In genomic region chr9:37891042-37891441, GRCh38 we compare ENCODE assay signal across 2 cellular contexts. TPM values are rescaled to one million over a fixed set of nuclear protein-coding genes. Genes with fewer than 3 reads are reported as not detected.
DNase-seq lines count a peak whose midpoint lies in the region; TF ChIP-seq lines count a peak whose summit lies in the region.
"Not testable (repeated sequence)": the region's sequence is repeated elsewhere in the genome, so short reads cannot be mapped to it uniquely, and the experiment has no call there.

No MANE protein-coding gene starts in this region.

- not testable (repeated sequence) for H3K4me3 Mint-ChIP-seq in glutamatergic neuron (ENCODE audit: unreplicated experiment)

- not testable (repeated sequence) for H3K27me3 Mint-ChIP-seq in glutamatergic neuron (ENCODE audit: unreplicated experiment)

- peak; percentile 2 for DNase-seq in GM13977 (ENCODE audit: low spot score)
- DNase-seq in glutamatergic neuron: not testable (repeated sequence)

- not testable (repeated sequence) for H3K4me1 Mint-ChIP-seq in glutamatergic neuron (ENCODE audit: low read depth, unreplicated experiment)

- in situ Hi-C loops in GM13977 (cut with MboI; ENCODE audit: low pct_unique_long_range_greater_than_20kb, low sequenced_read_pairs, unreplicated experiment): not testable (repeated sequence)

- not testable (repeated sequence) for H3K9me3 Mint-ChIP-seq in glutamatergic neuron (ENCODE audit: unreplicated experiment)

- H3K27ac Mint-ChIP-seq in glutamatergic neuron (ENCODE audit: unreplicated experiment): peak overlapping the region; percentile 83

- not testable (repeated sequence) for TF ChIP-seq CTCF in GM13977 (IDR thresholded peaks at IDR 0.05; ENCODE audit: extremely low read depth, insufficient read depth, missing control alignments); glutamatergic neuron (IDR thresholded peaks at IDR 0.05; ENCODE audit: partially characterized antibody, unreplicated experiment)

- not testable (repeated sequence) for H3K36me3 Mint-ChIP-seq in glutamatergic neuron (ENCODE audit: unreplicated experiment)

RNA-seq across cellular contexts. Expression of gene SLC25A51, which starts 12.9 kb away (rescaled TPM):
- 48.6 TPM for total RNA-seq in glutamatergic neuron (ENCODE audit: unreplicated experiment)
